In genomic region chr9:87152206-87152605, GRCh38 we compare ENCODE assay signal across 24 cellular contexts.
"Had no signal": no experiment of that assay in that cellular context is flagged by ENCODE, and none has a peak within 500 bp of the region (broad histone marks: within the 10 kb centered on the region; RNA-seq: fewer than 3 reads in every experiment).

No MANE protein-coding gene starts in this region.

- H3K9me3 ChIP-seq: ascending aorta, body of pancreas, SK-N-SH had no signal

- H3K27ac Mint-ChIP-seq: activated CD4-positive, alpha-beta T cell treated with anti-CD3 and anti-CD28 coated beads for 36 hours; activated CD8-positive, alpha-beta memory T cell treated with anti-CD3 and anti-CD28 coated beads, Interleukin-2, amount 10 ng/mL, durations not matched to agents 7 days and 5 days; activated naive CD4-positive, alpha-beta T cell treated with anti-CD3 and anti-CD28 coated beads, Interleukin-2, amount 50 U/mL, for 24 hours; activated T-cell treated with anti-CD3 and anti-CD28 coated beads, Interleukin-2, amount 50 U/mL, for 24 hours; activated T-helper 1 cell treated with anti-CD3 and anti-CD28 coated beads, Interleukin-12 subunit alpha, Interleukin-12 subunit beta, Interleukin-2, Interleukin-4 antibody, amounts not matched to agents 30 ng/mL and 10 ng/mL and 1 ng/mL, durations not matched to agents 14 hours and 24 hours and 36 hours had no signal

- H3K27me3 ChIP-seq: ascending aorta, body of pancreas had no signal

- ATAC-seq: activated CD4-positive, alpha-beta T cell treated with anti-CD3 and anti-CD28 coated beads for 36 hours; activated CD8-positive, alpha-beta memory T cell treated with anti-CD3 and anti-CD28 coated beads, Interleukin-2, amount 10 ng/mL, durations not matched to agents 7 days and 5 days; body of pancreas; PC-3 had no signal

- H3K27ac ChIP-seq: ascending aorta, body of pancreas, WERI-Rb-1 had no signal

- DNase-seq: activated CD4-positive, alpha-beta T cell treated with anti-CD3 and anti-CD28 coated beads for 36 hours; activated CD4-positive, alpha-beta T cell treated with anti-CD3 and anti-CD28 coated beads, Interleukin-2, amount 50 U/mL, for 4 hours; activated CD8-positive, alpha-beta memory T cell treated with anti-CD3 and anti-CD28 coated beads, Interleukin-2, amount 10 ng/mL, durations not matched to agents 7 days and 5 days; activated effector memory CD4-positive, alpha-beta T cell treated with Interleukin-2 at 50 U/mL for 16 hours; activated naive CD4-positive, alpha-beta T cell; activated T-cell treated with anti-CD3 and anti-CD28 coated beads, Interleukin-2, amount 50 U/mL, for 24 hours; body of pancreas; central memory CD4-positive, alpha-beta T cell; Kasumi-1; KBM-7; NCI-H146; NCI-H187 treated with DMSO at 0.1 percent for 48 hours; NCI-H2171; NCI-H2227 treated with DMSO at 0.1 percent for 48 hours; NCI-H526 treated with DMSO at 0.1 percent for 48 hours; NK-92 treated with Interleukin-12 subunit alpha and Interleukin-12 subunit beta, amount 100 ng/mL, for 24 hours; PC-3; SIG-M5; SK-N-SH; T-helper 1 cell; WERI-Rb-1 had no signal

- H3K4me2 ChIP-seq: SK-N-SH had no signal

- H3K9ac ChIP-seq: SK-N-SH had no signal

- H3K9me3 Mint-ChIP-seq: activated T-cell treated with anti-CD3 and anti-CD28 coated beads, Interleukin-2, amount 50 U/mL, for 24 hours; activated T-helper 1 cell treated with anti-CD3 and anti-CD28 coated beads, Interleukin-12 subunit alpha, Interleukin-12 subunit beta, Interleukin-2, Interleukin-4 antibody, amounts not matched to agents 30 ng/mL and 10 ng/mL and 1 ng/mL, durations not matched to agents 14 hours and 24 hours and 36 hours had no signal

- H3K36me3 Mint-ChIP-seq: activated CD8-positive, alpha-beta memory T cell treated with anti-CD3 and anti-CD28 coated beads, Interleukin-2, amount 10 ng/mL, durations not matched to agents 7 days and 5 days; activated naive CD4-positive, alpha-beta T cell treated with anti-CD3 and anti-CD28 coated beads, Interleukin-2, amount 50 U/mL, for 24 hours had no signal

- H3K36me3 ChIP-seq: ascending aorta, WERI-Rb-1 had no signal

- H3K9me2 ChIP-seq: SK-N-SH had no signal

- H3K4me3 ChIP-seq: ascending aorta, body of pancreas had no signal

- H3K4me3 Mint-ChIP-seq: activated CD4-positive, alpha-beta T cell treated with anti-CD3 and anti-CD28 coated beads for 36 hours; activated CD8-positive, alpha-beta memory T cell treated with anti-CD3 and anti-CD28 coated beads, Interleukin-2, amount 10 ng/mL, durations not matched to agents 7 days and 5 days; activated naive CD4-positive, alpha-beta T cell treated with anti-CD3 and anti-CD28 coated beads, Interleukin-2, amount 50 U/mL, for 24 hours; activated T-cell treated with anti-CD3 and anti-CD28 coated beads, Interleukin-2, amount 50 U/mL, for 24 hours; activated T-helper 1 cell treated with anti-CD3 and anti-CD28 coated beads, Interleukin-12 subunit alpha, Interleukin-12 subunit beta, Interleukin-2, Interleukin-4 antibody, amounts not matched to agents 30 ng/mL and 10 ng/mL and 1 ng/mL, durations not matched to agents 14 hours and 24 hours and 36 hours had no signal
